In the genomic region with DNA sequence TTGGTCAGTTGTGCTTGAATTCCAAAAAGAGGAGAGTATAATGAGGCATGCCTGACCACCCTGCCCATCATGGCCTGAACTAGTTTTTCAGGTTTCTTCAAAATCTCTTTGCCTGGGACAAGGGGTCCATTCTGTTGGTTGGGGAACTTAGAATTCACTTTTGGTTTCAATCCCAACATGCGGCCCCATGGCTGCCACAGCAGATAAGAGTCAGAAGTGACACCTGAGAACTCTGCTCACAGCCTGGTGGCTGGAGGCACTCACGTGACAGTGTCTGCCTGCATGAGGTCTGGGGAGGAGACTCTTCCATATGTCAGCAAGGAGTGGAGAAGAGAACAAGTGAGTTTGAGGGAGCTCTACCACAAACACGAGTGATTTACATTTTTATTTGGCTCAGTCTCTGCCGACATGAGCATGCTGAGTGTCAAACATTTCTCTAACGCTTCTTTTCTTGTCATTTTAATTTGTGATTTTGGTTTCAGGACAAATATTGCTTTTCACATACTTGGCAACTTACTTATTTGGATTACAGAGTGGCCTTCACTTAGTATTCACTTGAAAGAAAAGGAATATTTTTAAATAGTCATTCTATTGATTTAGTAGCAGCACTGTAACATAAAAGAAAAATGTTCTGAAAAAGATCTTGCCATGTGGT, we compare ENCODE assay signal across 2 cellular contexts.
TF ChIP-seq lines count a peak whose summit lies in the region.

No MANE protein-coding gene starts in this region.

TF ChIP-seq in IMR-90, 13 proteins besides CTCF, POLR2A, EP300 and RAD21:
- TF ChIP-seq, protein P1, sequence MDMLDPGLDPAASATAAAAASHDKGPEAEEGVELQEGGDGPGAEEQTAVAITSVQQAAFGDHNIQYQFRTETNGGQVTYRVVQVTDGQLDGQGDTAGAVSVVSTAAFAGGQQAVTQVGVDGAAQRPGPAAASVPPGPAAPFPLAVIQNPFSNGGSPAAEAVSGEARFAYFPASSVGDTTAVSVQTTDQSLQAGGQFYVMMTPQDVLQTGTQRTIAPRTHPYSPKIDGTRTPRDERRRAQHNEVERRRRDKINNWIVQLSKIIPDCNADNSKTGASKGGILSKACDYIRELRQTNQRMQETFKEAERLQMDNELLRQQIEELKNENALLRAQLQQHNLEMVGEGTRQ (IDR thresholded peaks at IDR 0.05; ENCODE audit: low read depth, low read length) = no peak
- no peak for TF ChIP-seq CEBPB (IDR thresholded peaks at IDR 0.05; ENCODE audit: low read depth, low read length)
- no peak for TF ChIP-seq MAZ (IDR thresholded peaks at IDR 0.05; ENCODE audit: borderline replicate concordance, low read depth, low read length)
- TF ChIP-seq MXI1 (IDR thresholded peaks at IDR 0.05; ENCODE audit: borderline replicate concordance, low read depth, low read length) = no peak
- TF ChIP-seq FOS (IDR thresholded peaks at IDR 0.05; ENCODE audit: low read depth, low read length) = no peak
- no peak for TF ChIP-seq RCOR1 (IDR thresholded peaks at IDR 0.05; ENCODE audit: insufficient replicate concordance, low read length)
- TF ChIP-seq BHLHE40 (IDR thresholded peaks at IDR 0.05; ENCODE audit: low read depth, low read length) = no peak
- no peak for TF ChIP-seq CHD1 (IDR thresholded peaks at IDR 0.05; ENCODE audit: low read depth, low read length)
- TF ChIP-seq MAFK (IDR thresholded peaks at IDR 0.05; ENCODE audit: low read depth, low read length) = no peak
- no peak for TF ChIP-seq NFE2L2 (IDR thresholded peaks at IDR 0.05; ENCODE audit: low read depth, low read length)
- no peak for TF ChIP-seq RFX5 (IDR thresholded peaks at IDR 0.05; ENCODE audit: low read depth, low read length)
- TF ChIP-seq, protein P2, sequence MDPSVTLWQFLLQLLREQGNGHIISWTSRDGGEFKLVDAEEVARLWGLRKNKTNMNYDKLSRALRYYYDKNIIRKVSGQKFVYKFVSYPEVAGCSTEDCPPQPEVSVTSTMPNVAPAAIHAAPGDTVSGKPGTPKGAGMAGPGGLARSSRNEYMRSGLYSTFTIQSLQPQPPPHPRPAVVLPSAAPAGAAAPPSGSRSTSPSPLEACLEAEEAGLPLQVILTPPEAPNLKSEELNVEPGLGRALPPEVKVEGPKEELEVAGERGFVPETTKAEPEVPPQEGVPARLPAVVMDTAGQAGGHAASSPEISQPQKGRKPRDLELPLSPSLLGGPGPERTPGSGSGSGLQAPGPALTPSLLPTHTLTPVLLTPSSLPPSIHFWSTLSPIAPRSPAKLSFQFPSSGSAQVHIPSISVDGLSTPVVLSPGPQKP (IDR thresholded peaks at IDR 0.05; ENCODE audit: borderline replicate concordance, low read depth, low read length) = no peak
- no peak for TF ChIP-seq SMC3 (IDR thresholded peaks at IDR 0.05; ENCODE audit: low read depth, low read length)

TF ChIP-seq in H1, 55 proteins besides CTCF, POLR2A, EP300 and RAD21:
- TF ChIP-seq RXRA (IDR thresholded peaks at IDR 0.05; ENCODE audit: insufficient read depth, low read depth, low read length) (no peak), SUZ12 (IDR thresholded peaks at IDR 0.05; ENCODE audit: low read length) (no peak)
- TF ChIP-seq, protein P3, sequence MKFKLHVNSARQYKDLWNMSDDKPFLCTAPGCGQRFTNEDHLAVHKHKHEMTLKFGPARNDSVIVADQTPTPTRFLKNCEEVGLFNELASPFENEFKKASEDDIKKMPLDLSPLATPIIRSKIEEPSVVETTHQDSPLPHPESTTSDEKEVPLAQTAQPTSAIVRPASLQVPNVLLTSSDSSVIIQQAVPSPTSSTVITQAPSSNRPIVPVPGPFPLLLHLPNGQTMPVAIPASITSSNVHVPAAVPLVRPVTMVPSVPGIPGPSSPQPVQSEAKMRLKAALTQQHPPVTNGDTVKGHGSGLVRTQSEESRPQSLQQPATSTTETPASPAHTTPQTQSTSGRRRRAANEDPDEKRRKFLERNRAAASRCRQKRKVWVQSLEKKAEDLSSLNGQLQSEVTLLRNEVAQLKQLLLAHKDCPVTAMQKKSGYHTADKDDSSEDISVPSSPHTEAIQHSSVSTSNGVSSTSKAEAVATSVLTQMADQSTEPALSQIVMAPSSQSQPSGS (IDR thresholded peaks at IDR 0.05; ENCODE audit: low read length) = no peak
- TF ChIP-seq, protein P4, sequence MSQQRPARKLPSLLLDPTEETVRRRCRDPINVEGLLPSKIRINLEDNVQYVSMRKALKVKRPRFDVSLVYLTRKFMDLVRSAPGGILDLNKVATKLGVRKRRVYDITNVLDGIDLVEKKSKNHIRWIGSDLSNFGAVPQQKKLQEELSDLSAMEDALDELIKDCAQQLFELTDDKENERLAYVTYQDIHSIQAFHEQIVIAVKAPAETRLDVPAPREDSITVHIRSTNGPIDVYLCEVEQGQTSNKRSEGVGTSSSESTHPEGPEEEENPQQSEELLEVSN (IDR thresholded peaks at IDR 0.05) = peak; percentile 35; the same call in 1 of the 2 replicates
- TF ChIP-seq, protein P5, sequence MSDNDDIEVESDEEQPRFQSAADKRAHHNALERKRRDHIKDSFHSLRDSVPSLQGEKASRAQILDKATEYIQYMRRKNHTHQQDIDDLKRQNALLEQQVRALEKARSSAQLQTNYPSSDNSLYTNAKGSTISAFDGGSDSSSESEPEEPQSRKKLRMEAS (IDR thresholded peaks at IDR 0.05) = peak; percentile 33; the same call in 1 of the 2 replicates
